Comparison of ENCODE assay signal across 13 cellular contexts in genomic region chr2:70557171-70557838, GRCh38. TPM values are rescaled to one million over a fixed set of nuclear protein-coding genes. Genes with fewer than 3 reads are reported as not detected.
DNase-seq lines count a peak whose midpoint lies in the region; ATAC-seq and TF ChIP-seq lines count a peak whose summit lies in the region.
"Had no signal": no experiment of that assay in that cellular context is flagged by ENCODE, and none has a peak within 500 bp of the region (broad histone marks: within the 10 kb centered on the region; RNA-seq: fewer than 3 reads in every experiment).

No MANE protein-coding gene starts in this region.

- in situ Hi-C loops in GM13976 (cut with MboI; ENCODE audit: low sequenced_read_pairs, unreplicated experiment), result no loop called here

- TF ChIP-seq CTCF in KMS-11 (conservative IDR thresholded peaks at IDR 0.05; ENCODE audit: low read depth, low read length) (no peak), GM13976 (IDR thresholded peaks at IDR 0.05; ENCODE audit: borderline replicate concordance, control extremely low read depth, extremely low read depth, insufficient read depth, missing control alignments) (no peak)

- H2AFZ ChIP-seq in KMS-11 (ENCODE audit: low read depth), result peak overlapping the region; percentile 21; the same call in 1 of the 2 replicates

- ATAC-seq in GM18867 (IDR thresholded peaks at IDR 0.05; ENCODE audit: unreplicated experiment) (no peak), HG02610 (IDR thresholded peaks at IDR 0.05; ENCODE audit: unreplicated experiment) (no peak), HG03571 (IDR thresholded peaks at IDR 0.05; ENCODE audit: unreplicated experiment) (no peak)
- ATAC-seq: foreskin keratinocyte; stimulated activated naive CD8-positive, alpha-beta T cell treated with anti-CD3 and anti-CD28 coated beads, Interleukin-15, amount 100 ng/mL, for 72 hours had no signal

- H3K4me3 ChIP-seq in KMS-11 (IDR thresholded peaks at IDR 0.05; ENCODE audit: insufficient read depth, low read depth, low read length), result no peak overlapping the region
- H3K4me3 ChIP-seq: cardiac muscle cell had no signal

- H3K27ac ChIP-seq in KMS-11 (no peak overlapping the region), epithelial cell of prostate (peak overlapping the region; percentile 30)
- H3K27ac ChIP-seq: cardiac muscle cell, foreskin keratinocyte had no signal

- H3K9ac ChIP-seq in KMS-11, result no peak overlapping the region

- no peaks in the 10 kb centered on the region for H4K20me1 ChIP-seq in KMS-11 (ENCODE audit: insufficient read depth)

- H3K27me3 ChIP-seq in KMS-11 (ENCODE audit: insufficient read depth, low read depth), result no peaks in the 10 kb centered on the region
- H3K27me3 ChIP-seq: foreskin keratinocyte had no signal

- DNase-seq in NCI-H69 (lab: John Stamatoyannopoulos, UW), result peak; percentile 67
- no peak for DNase-seq in epithelial cell of prostate (ENCODE audit: low read depth, low spot score)
- peak; percentile 45 for DNase-seq in renal cortical epithelial cell (ENCODE audit: low read depth)
- DNase-seq in GM13976 (ENCODE audit: low spot score), result no peak
- DNase-seq: activated T-cell treated with anti-CD3 and anti-CD28 coated beads for 4 hours; EL; stimulated activated naive CD8-positive, alpha-beta T cell treated with anti-CD3 and anti-CD28 coated beads, Interleukin-15, amount 100 ng/mL, for 72 hours had no signal

- peak overlapping the region; percentile 4; the same call in 1 of the 2 replicates for H3K4me2 ChIP-seq in KMS-11

- no peaks in the 10 kb centered on the region for H3K79me2 ChIP-seq in KMS-11 (ENCODE audit: insufficient read depth, low read depth)

- no peaks in the 10 kb centered on the region for H3K36me3 ChIP-seq in KMS-11 (ENCODE audit: insufficient read depth)
- H3K36me3 ChIP-seq: cardiac muscle cell had no signal

- peaks cover 47% of the 10 kb centered on the region for H3K4me1 ChIP-seq in KMS-11 (ENCODE audit: low read depth, poor library complexity, severe bottlenecking)

RNA-seq across cellular contexts. Expression of gene TGFA, which starts 3.7 kb away (rescaled TPM):
- 91.7 and 150 TPM in 2 replicates for total RNA-seq in renal cortical epithelial cell

Comparison
In these comparisons a context has a peak if more than half of its experiments do, and no peak if none do; other contexts are left out.
1. DNase-seq: peak in NCI-H69 (single experiment) and renal cortical epithelial cell (single experiment); none in epithelial cell of prostate (single experiment) and GM13976 (single experiment).